Comparison of ENCODE assay signal across 14 cellular contexts in the genomic region with DNA sequence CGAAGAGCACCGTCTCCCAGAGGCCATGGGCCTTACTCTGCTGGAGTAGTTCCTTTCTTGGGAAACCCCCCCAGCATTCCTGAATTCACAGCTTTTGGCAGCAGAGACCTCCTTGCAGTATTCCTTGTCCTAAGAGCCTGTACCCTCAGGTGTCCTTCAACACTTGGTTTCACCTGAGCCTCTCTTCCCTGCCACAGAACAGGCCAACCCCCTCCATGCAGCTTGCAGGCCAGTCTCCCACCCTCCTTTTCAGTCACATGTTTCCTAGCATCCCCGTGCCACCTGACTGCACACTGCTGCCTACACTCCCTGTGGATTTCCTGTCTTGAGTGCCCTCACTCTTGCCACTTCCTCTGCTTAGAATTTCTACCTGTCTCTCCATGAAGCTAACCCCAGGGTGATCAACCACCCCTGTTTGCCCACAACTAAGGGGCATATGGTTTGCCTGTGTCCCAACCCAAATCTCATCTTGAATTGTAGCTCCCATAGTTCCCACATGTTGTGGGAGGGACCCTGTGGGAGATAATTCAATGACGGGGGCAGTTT.
"Had no signal": no experiment of that assay in that cellular context is flagged by ENCODE, and none has a peak within 500 bp of the region (broad histone marks: within the 10 kb centered on the region; RNA-seq: fewer than 3 reads in every experiment).

No MANE protein-coding gene starts in this region.

- H3K4me1 ChIP-seq: adrenal gland, parathyroid adenoma, sigmoid colon, spleen, thyroid gland had no signal

- H3K4me3 ChIP-seq: adrenal gland, cardiac muscle cell, dorsolateral prefrontal cortex, sigmoid colon, spleen, thyroid gland had no signal

- ATAC-seq: esophagus mucosa had no signal

- H3K27ac ChIP-seq: adrenal gland, cardiac muscle cell, dorsolateral prefrontal cortex, parathyroid adenoma, sigmoid colon, spleen, thyroid gland, VCaP had no signal

- H3K27me3 Mint-ChIP-seq: activated T-cell treated with anti-CD3 and anti-CD28 coated beads, Interleukin-2, amount 50 U/mL, for 24 hours had no signal

- H3K27ac Mint-ChIP-seq: activated T-cell treated with anti-CD3 and anti-CD28 coated beads, Interleukin-2, amount 50 U/mL, for 24 hours had no signal

- H3K9me3 ChIP-seq: adrenal gland, sigmoid colon, thyroid gland had no signal

- H3K9ac ChIP-seq: parathyroid adenoma had no signal

- H3K27me3 ChIP-seq: adrenal gland, cardiac muscle cell, dorsolateral prefrontal cortex, sigmoid colon, spleen, thyroid gland had no signal

- DNase-seq: activated CD4-positive, alpha-beta T cell treated with anti-CD3 and anti-CD28 coated beads for 1 hour; activated gamma-delta T cell; activated T-cell treated with anti-CD3 and anti-CD28 coated beads, Interleukin-2, amount 50 U/mL, for 24 hours; adrenal gland; dorsolateral prefrontal cortex; midbrain; sigmoid colon; spleen; stimulated activated CD4-positive, alpha-beta T cell treated with anti-CD3 and anti-CD28 coated beads, Interleukin-1b, Interleukin-23, amount 100 ng/mL, for 48 hours; thyroid gland had no signal

- H3K4me3 Mint-ChIP-seq: activated T-cell treated with anti-CD3 and anti-CD28 coated beads, Interleukin-2, amount 50 U/mL, for 24 hours had no signal

- H3K36me3 ChIP-seq: adrenal gland, cardiac muscle cell, sigmoid colon, thyroid gland had no signal
